8 cellular contexts compared by ENCODE assay signal in genomic region chr17:45050680-45051059, GRCh38. TPM values are rescaled to one million over a fixed set of nuclear protein-coding genes. Genes with fewer than 3 reads are reported as not detected.
DNase-seq lines count a peak whose midpoint lies in the region; ATAC-seq and TF ChIP-seq lines count a peak whose summit lies in the region.

No MANE protein-coding gene starts in this region.

- H3K4me3 ChIP-seq in HUES6 (ENCODE audit: low read depth, low read length) (peak overlapping the region; percentile 85), epithelial cell of proximal tubule (ENCODE audit: low read depth, low read length) (peak overlapping the region; percentile 58), neuron (ENCODE audit: low read length) (peak overlapping the region; percentile 65)

- intact Hi-C loops in activated CD8-positive, alpha-beta T cell treated with anti-CD3 and anti-CD28 coated beads for 36 hours (cut with micrococcal nuclease), result no loop called here

- no peaks in the 10 kb centered on the region for H3K36me3 ChIP-seq in HUES6 (ENCODE audit: control insufficient read depth, insufficient read depth, low read length)
- peaks cover 3% of the 10 kb centered on the region for H3K36me3 ChIP-seq in neuron (ENCODE audit: insufficient read depth, low read length)

- no peaks in the 10 kb centered on the region for H3K27me3 ChIP-seq in HUES6 (ENCODE audit: control insufficient read depth, insufficient read depth, low read length)
- H3K27me3 ChIP-seq in neuron (ENCODE audit: insufficient read depth, low read length), result no peaks in the 10 kb centered on the region

- peaks cover 31% of the 10 kb centered on the region for H3K36me3 Mint-ChIP-seq in activated CD8-positive, alpha-beta T cell treated with anti-CD3 and anti-CD28 coated beads for 36 hours (ENCODE audit: low read depth)

- H2AFZ ChIP-seq in neuron (ENCODE audit: low read depth, low read length), result peak overlapping the region; percentile 19

- CTCF ChIA-PET in activated CD8-positive, alpha-beta T cell treated with anti-CD3 and anti-CD28 coated beads for 36 hours (lab: Charles Lee), result interaction anchor here (0.7 to 3.2 kb wide), 12 partner anchors 11 to 275 kb away, joined by 3 to 17 read pairs (median 4); partner anchors contain the start of genes ACBD4 and NMT1

- peak overlapping the region; percentile 96 for H3K27ac Mint-ChIP-seq in activated CD8-positive, alpha-beta T cell treated with anti-CD3 and anti-CD28 coated beads for 36 hours

- no peaks in the 10 kb centered on the region for H3K27me3 Mint-ChIP-seq in activated CD8-positive, alpha-beta T cell treated with anti-CD3 and anti-CD28 coated beads for 36 hours

- H3K27ac ChIP-seq in HUES6 (ENCODE audit: low read depth, low read length), result peak overlapping the region; percentile 82

- peak overlapping the region; percentile 84 for H3K4me3 Mint-ChIP-seq in activated CD8-positive, alpha-beta T cell treated with anti-CD3 and anti-CD28 coated beads for 36 hours

- peak; percentile 15 for ATAC-seq in activated CD8-positive, alpha-beta T cell treated with anti-CD3 and anti-CD28 coated beads for 36 hours
- ATAC-seq in HG02938 (IDR thresholded peaks at IDR 0.05; ENCODE audit: unreplicated experiment), result no peak

- DNase-seq in GM03348 (ENCODE audit: low spot score), result peak; percentile 44
- DNase-seq in activated CD8-positive, alpha-beta T cell treated with anti-CD3 and anti-CD28 coated beads for 36 hours, result peak; percentile 70
- DNase-seq in epithelial cell of proximal tubule (ENCODE audit: low read depth), result no peak
- no peak for DNase-seq in germinal center (ENCODE audit: low spot score)
- no peak for DNase-seq in COLO829 (ENCODE audit: low spot score)

- TF ChIP-seq CTCF in activated CD8-positive, alpha-beta T cell treated with anti-CD3 and anti-CD28 coated beads for 36 hours (IDR thresholded peaks at IDR 0.05), result no peak
- TF ChIP-seq CTCF in epithelial cell of proximal tubule (conservative IDR thresholded peaks at IDR 0.05; ENCODE audit: low read depth, low read length), result no peak

- H3K9ac ChIP-seq in HUES6 (ENCODE audit: low read length), result peak overlapping the region; percentile 96

- H3K4me1 ChIP-seq in HUES6 (ENCODE audit: control insufficient read depth, insufficient read depth, low read length), result peaks cover 7% of the 10 kb centered on the region
- peaks cover 6% of the 10 kb centered on the region for H3K4me1 ChIP-seq in neuron (ENCODE audit: insufficient read depth, low read length)

- no peaks in the 10 kb centered on the region for H3K9me3 Mint-ChIP-seq in activated CD8-positive, alpha-beta T cell treated with anti-CD3 and anti-CD28 coated beads for 36 hours

- H3K9me3 ChIP-seq in HUES6 (ENCODE audit: control insufficient read depth, insufficient read depth, low read depth, low read length) (no peaks in the 10 kb centered on the region), neuron (ENCODE audit: low read length) (no peaks in the 10 kb centered on the region)

- POLR2A ChIA-PET in activated CD8-positive, alpha-beta T cell treated with anti-CD3 and anti-CD28 coated beads for 36 hours (lab: Charles Lee), result interaction anchor here (0.7 to 3.9 kb wide), 12 partner anchors 12 to 147 kb away, joined by 3 to 51 read pairs (median 3); partner anchors contain the start of genes HEXIM1 and NMT1

- peaks cover 44% of the 10 kb centered on the region for H3K4me1 Mint-ChIP-seq in activated CD8-positive, alpha-beta T cell treated with anti-CD3 and anti-CD28 coated beads for 36 hours (ENCODE audit: low read depth)

RNA-seq across cellular contexts. Expression of gene DCAKD, which starts 0.8 kb away (rescaled TPM):
- 10 to 100 TPM; 34.3 to 35.8 TPM for total RNA-seq in activated CD8-positive, alpha-beta T cell treated with anti-CD3 and anti-CD28 coated beads for 36 hours
- total RNA-seq in epithelial cell of proximal tubule, result 40.4 and 44.4 TPM in 2 replicates

RNA-seq across cellular contexts. Expression of gene NMT1, which starts 10.4 kb away (rescaled TPM):
- 100 to 1,000 TPM; 156 to 169 TPM for total RNA-seq in activated CD8-positive, alpha-beta T cell treated with anti-CD3 and anti-CD28 coated beads for 36 hours
- 81.9 and 82.5 TPM in 2 replicates for total RNA-seq in epithelial cell of proximal tubule

Comparison
In these comparisons a context has a peak if more than half of its experiments do, and no peak if none do; other contexts are left out.
1. DNase-seq: peak in GM03348 (single experiment) and activated CD8-positive, alpha-beta T cell treated with anti-CD3 and anti-CD28 coated beads for 36 hours (single experiment); none in epithelial cell of proximal tubule (single experiment), germinal center (single experiment) and COLO829 (single experiment).
2. Peak in every context shown above with its lines, with median percentiles within 50 percentile points of each other: H3K4me3 ChIP-seq.